Comparison of ENCODE assay signal across 1 cellular context in the genomic region with DNA sequence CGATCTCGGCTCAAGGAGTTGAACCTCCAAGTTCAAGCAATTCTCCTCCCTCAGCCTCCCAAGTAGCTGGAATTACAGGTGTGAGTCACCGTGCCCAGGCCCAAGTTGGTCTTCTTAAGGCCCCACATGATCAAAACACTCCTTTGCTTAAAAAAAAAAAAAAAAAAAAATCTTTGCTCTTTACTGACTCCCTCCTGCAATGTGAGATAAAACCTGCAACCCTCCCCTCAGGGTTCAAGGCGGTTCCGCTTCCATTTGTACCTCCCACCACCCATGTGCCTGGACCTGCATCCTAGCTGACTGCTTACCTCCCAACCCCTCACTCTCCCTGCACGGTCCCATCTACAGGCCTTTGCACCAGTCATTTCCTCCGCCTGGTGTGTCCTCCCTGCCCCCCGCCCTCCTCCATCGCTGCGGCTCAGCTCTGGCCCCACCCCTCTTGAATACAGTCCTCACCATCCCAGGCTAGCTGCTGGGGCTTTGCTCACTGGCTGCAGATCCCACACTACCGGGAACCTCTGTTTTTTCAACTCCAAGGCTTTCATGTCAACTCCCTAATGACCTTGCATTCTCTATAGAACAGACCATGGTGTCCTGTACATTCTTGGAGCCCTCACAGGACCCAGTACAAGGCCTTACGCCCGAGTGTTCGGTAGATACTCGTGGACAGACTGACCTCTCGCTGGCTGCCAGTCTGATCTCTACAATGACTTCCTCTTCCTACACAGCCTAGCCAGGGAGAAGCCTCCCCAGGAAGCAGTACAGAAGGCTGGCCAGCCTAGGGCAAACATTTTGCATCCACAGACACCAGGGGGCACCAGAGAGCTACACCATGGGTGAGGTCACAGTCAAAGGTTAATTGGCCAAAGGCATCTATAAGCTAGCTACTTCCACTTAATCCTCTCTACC.
TF ChIP-seq lines count a peak whose summit lies in the region.

No MANE protein-coding gene starts in this region.

TF ChIP-seq in K562, 482 proteins besides CTCF, POLR2A, EP300 and RAD21 (continued from another document and continues in another):
- TF ChIP-seq, protein P1, sequence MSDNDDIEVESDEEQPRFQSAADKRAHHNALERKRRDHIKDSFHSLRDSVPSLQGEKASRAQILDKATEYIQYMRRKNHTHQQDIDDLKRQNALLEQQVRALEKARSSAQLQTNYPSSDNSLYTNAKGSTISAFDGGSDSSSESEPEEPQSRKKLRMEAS (CRISPR knock-in tag; IDR thresholded peaks at IDR 0.05) = peak; percentile 42; the same call in 1 of the 2 replicates
- TF ChIP-seq ZNF561 (CRISPR knock-in tag; conservative IDR thresholded peaks at IDR 0.05) = no peak
- no peak for TF ChIP-seq POLR2B (IDR thresholded peaks at IDR 0.05; ENCODE audit: low read depth, partially characterized antibody)
- no peak for TF ChIP-seq ZNF507 (tag; conservative IDR thresholded peaks at IDR 0.05)
- TF ChIP-seq, protein P2, sequence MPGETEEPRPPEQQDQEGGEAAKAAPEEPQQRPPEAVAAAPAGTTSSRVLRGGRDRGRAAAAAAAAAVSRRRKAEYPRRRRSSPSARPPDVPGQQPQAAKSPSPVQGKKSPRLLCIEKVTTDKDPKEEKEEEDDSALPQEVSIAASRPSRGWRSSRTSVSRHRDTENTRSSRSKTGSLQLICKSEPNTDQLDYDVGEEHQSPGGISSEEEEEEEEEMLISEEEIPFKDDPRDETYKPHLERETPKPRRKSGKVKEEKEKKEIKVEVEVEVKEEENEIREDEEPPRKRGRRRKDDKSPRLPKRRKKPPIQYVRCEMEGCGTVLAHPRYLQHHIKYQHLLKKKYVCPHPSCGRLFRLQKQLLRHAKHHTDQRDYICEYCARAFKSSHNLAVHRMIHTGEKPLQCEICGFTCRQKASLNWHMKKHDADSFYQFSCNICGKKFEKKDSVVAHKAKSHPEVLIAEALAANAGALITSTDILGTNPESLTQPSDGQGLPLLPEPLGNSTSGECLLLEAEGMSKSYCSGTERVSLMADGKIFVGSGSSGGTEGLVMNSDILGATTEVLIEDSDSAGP (CRISPR knock-in tag; IDR thresholded peaks at IDR 0.05) = no peak
- TF ChIP-seq, protein P3, sequence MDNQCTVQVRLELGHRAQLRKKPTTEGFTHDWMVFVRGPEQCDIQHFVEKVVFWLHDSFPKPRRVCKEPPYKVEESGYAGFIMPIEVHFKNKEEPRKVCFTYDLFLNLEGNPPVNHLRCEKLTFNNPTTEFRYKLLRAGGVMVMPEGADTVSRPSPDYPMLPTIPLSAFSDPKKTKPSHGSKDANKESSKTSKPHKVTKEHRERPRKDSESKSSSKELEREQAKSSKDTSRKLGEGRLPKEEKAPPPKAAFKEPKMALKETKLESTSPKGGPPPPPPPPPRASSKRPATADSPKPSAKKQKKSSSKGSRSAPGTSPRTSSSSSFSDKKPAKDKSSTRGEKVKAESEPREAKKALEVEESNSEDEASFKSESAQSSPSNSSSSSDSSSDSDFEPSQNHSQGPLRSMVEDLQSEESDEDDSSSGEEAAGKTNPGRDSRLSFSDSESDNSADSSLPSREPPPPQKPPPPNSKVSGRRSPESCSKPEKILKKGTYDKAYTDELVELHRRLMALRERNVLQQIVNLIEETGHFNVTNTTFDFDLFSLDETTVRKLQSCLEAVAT (IDR thresholded peaks at IDR 0.05) = no peak
- TF ChIP-seq KLF6 (CRISPR knock-in tag; IDR thresholded peaks at IDR 0.05; ENCODE audit: borderline replicate concordance) = no peak
- peak; percentile 80 for TF ChIP-seq JUND (IDR thresholded peaks at IDR 0.05; ENCODE audit: borderline replicate concordance, low read depth, low read length)
- TF ChIP-seq JUND (tag; IDR thresholded peaks at IDR 0.05; ENCODE audit: borderline replicate concordance, low read depth, low read length) = peak; percentile 71; the same call in 1 of the 3 replicates
- TF ChIP-seq FOSL1 (tag; conservative IDR thresholded peaks at IDR 0.05) = 0 out of 2 replicates have a peak, but pooled peaks have one; percentile 27
- TF ChIP-seq PML (IDR thresholded peaks at IDR 0.05; ENCODE audit: low read length) = no peak
- TF ChIP-seq, protein P4, sequence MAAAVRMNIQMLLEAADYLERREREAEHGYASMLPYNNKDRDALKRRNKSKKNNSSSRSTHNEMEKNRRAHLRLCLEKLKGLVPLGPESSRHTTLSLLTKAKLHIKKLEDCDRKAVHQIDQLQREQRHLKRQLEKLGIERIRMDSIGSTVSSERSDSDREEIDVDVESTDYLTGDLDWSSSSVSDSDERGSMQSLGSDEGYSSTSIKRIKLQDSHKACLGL (CRISPR knock-in tag; IDR thresholded peaks at IDR 0.05; ENCODE audit: borderline replicate concordance, poor library complexity, severe bottlenecking) = no peak
- TF ChIP-seq CXXC5 (CRISPR knock-in tag; IDR thresholded peaks at IDR 0.05) = peak; percentile 11; the same call in 1 of the 2 replicates
- no peak for TF ChIP-seq SAFB (IDR thresholded peaks at IDR 0.05; ENCODE audit: borderline replicate concordance, low read depth, low read length)
- TF ChIP-seq TBP (optimal IDR thresholded peaks at IDR 0.05; ENCODE audit: low read depth, low read length) = peak; percentile 28
- TF ChIP-seq ZNF717 (CRISPR knock-in tag; IDR thresholded peaks at IDR 0.05) = no peak
- no peak for TF ChIP-seq BRF1 (IDR thresholded peaks at IDR 0.05; ENCODE audit: borderline replicate concordance, extremely low read depth, insufficient read length)
- no peak for TF ChIP-seq ZBTB17 (CRISPR knock-in tag; IDR thresholded peaks at IDR 0.05)
- TF ChIP-seq, protein P5, sequence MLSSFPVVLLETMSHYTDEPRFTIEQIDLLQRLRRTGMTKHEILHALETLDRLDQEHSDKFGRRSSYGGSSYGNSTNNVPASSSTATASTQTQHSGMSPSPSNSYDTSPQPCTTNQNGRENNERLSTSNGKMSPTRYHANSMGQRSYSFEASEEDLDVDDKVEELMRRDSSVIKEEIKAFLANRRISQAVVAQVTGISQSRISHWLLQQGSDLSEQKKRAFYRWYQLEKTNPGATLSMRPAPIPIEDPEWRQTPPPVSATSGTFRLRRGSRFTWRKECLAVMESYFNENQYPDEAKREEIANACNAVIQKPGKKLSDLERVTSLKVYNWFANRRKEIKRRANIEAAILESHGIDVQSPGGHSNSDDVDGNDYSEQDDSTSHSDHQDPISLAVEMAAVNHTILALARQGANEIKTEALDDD (IDR thresholded peaks at IDR 0.05) = peak; percentile 57; the same call in 1 of the 2 replicates
- TF ChIP-seq ARHGAP35 (IDR thresholded peaks at IDR 0.05; ENCODE audit: partially characterized antibody) = no peak
- TF ChIP-seq RBM14 (IDR thresholded peaks at IDR 0.05; ENCODE audit: borderline replicate concordance, insufficient read depth, low read depth, low read length) = no peak
- TF ChIP-seq, protein P6, sequence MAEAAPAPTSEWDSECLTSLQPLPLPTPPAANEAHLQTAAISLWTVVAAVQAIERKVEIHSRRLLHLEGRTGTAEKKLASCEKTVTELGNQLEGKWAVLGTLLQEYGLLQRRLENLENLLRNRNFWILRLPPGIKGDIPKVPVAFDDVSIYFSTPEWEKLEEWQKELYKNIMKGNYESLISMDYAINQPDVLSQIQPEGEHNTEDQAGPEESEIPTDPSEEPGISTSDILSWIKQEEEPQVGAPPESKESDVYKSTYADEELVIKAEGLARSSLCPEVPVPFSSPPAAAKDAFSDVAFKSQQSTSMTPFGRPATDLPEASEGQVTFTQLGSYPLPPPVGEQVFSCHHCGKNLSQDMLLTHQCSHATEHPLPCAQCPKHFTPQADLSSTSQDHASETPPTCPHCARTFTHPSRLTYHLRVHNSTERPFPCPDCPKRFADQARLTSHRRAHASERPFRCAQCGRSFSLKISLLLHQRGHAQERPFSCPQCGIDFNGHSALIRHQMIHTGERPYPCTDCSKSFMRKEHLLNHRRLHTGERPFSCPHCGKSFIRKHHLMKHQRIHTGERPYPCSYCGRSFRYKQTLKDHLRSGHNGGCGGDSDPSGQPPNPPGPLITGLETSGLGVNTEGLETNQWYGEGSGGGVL (CRISPR knock-in tag; IDR thresholded peaks at IDR 0.05) = no peak
- TF ChIP-seq, protein P7, sequence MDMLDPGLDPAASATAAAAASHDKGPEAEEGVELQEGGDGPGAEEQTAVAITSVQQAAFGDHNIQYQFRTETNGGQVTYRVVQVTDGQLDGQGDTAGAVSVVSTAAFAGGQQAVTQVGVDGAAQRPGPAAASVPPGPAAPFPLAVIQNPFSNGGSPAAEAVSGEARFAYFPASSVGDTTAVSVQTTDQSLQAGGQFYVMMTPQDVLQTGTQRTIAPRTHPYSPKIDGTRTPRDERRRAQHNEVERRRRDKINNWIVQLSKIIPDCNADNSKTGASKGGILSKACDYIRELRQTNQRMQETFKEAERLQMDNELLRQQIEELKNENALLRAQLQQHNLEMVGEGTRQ (CRISPR knock-in tag; IDR thresholded peaks at IDR 0.05) = no peak
- TF ChIP-seq, protein P8, sequence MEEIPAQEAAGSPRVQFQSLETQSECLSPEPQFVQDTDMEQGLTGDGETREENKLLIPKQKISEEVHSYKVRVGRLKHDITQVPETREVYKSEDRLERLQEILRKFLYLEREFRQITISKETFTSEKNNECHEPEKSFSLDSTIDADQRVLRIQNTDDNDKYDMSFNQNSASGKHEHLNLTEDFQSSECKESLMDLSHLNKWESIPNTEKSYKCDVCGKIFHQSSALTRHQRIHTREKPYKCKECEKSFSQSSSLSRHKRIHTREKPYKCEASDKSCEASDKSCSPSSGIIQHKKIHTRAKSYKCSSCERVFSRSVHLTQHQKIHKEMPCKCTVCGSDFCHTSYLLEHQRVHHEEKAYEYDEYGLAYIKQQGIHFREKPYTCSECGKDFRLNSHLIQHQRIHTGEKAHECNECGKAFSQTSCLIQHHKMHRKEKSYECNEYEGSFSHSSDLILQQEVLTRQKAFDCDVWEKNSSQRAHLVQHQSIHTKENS (CRISPR knock-in tag; IDR thresholded peaks at IDR 0.05) = no peak
- TF ChIP-seq, protein P9, sequence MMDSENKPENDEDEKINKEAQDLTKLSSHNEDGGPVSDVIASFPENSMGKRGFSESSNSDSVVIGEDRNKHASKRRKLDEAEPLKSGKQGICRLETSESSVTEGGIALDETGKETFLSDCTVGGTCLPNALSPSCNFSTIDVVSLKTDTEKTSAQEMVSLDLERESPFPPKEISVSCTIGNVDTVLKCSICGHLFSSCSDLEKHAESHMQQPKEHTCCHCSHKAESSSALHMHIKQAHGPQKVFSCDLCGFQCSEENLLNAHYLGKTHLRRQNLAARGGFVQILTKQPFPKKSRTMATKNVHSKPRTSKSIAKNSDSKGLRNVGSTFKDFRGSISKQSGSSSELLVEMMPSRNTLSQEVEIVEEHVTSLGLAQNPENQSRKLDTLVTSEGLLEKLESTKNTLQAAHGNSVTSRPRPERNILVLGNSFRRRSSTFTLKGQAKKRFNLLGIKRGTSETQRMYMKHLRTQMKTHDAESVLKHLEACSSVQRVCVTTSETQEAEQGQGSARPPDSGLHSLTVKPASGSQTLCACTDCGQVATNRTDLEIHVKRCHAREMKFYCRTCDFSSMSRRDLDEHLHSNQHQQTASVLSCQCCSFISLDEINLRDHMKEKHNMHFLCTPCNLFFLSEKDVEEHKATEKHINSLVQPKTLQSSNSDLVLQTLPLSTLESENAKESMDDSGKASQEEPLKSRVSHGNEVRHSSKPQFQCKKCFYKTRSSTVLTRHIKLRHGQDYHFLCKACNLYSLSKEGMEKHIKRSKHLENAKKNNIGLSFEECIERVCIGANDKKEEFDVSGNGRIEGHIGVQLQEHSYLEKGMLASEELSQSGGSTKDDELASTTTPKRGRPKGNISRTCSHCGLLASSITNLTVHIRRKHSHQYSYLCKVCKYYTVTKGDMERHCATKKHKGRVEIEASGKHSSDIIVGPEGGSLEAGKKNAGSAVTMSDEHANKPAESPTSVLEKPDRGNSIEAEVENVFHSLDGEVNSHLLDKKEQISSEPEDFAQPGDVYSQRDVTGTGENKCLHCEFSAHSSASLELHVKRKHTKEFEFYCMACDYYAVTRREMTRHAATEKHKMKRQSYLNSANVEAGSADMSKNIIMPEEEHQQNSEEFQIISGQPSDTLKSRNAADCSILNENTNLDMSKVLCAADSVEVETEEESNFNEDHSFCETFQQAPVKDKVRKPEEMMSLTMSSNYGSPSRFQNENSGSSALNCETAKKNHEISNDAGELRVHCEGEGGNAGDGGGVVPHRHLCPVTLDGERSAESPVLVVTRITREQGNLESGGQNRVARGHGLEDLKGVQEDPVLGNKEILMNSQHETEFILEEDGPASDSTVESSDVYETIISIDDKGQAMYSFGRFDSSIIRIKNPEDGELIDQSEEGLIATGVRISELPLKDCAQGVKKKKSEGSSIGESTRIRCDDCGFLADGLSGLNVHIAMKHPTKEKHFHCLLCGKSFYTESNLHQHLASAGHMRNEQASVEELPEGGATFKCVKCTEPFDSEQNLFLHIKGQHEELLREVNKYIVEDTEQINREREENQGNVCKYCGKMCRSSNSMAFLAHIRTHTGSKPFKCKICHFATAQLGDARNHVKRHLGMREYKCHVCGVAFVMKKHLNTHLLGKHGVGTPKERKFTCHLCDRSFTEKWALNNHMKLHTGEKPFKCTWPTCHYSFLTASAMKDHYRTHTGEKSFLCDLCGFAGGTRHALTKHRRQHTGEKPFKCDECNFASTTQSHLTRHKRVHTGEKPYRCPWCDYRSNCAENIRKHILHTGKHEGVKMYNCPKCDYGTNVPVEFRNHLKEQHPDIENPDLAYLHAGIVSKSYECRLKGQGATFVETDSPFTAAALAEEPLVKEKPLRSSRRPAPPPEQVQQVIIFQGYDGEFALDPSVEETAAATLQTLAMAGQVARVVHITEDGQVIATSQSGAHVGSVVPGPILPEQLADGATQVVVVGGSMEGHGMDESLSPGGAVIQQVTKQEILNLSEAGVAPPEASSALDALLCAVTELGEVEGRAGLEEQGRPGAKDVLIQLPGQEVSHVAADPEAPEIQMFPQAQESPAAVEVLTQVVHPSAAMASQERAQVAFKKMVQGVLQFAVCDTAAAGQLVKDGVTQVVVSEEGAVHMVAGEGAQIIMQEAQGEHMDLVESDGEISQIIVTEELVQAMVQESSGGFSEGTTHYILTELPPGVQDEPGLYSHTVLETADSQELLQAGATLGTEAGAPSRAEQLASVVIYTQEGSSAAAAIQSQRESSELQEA (IDR thresholded peaks at IDR 0.05; ENCODE audit: low read depth) = no peak
- TF ChIP-seq ZFP1 (CRISPR knock-in tag; IDR thresholded peaks at IDR 0.05) = no peak
- TF ChIP-seq HDGF (IDR thresholded peaks at IDR 0.05) = no peak
- no peak for TF ChIP-seq NR2F6 (CRISPR knock-in tag; IDR thresholded peaks at IDR 0.05)
- no peak for TF ChIP-seq PURB (CRISPR knock-in tag; IDR thresholded peaks at IDR 0.05; ENCODE audit: low read depth)
- no peak for TF ChIP-seq ZNF436 (CRISPR knock-in tag; IDR thresholded peaks at IDR 0.05)
- TF ChIP-seq HCFC1 (IDR thresholded peaks at IDR 0.05; ENCODE audit: low read depth, low read length) = no peak
- TF ChIP-seq SMARCE1 (IDR thresholded peaks at IDR 0.05) = peak; percentile 27; the same call in 1 of the 2 replicates
- TF ChIP-seq KLF1 (tag; IDR thresholded peaks at IDR 0.05) = no peak
- no peak for TF ChIP-seq ZNF707 (CRISPR knock-in tag; conservative IDR thresholded peaks at IDR 0.05)
- TF ChIP-seq, protein P10, sequence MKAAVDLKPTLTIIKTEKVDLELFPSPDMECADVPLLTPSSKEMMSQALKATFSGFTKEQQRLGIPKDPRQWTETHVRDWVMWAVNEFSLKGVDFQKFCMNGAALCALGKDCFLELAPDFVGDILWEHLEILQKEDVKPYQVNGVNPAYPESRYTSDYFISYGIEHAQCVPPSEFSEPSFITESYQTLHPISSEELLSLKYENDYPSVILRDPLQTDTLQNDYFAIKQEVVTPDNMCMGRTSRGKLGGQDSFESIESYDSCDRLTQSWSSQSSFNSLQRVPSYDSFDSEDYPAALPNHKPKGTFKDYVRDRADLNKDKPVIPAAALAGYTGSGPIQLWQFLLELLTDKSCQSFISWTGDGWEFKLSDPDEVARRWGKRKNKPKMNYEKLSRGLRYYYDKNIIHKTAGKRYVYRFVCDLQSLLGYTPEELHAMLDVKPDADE (conservative IDR thresholded peaks at IDR 0.05; ENCODE audit: control insufficient read depth, low read depth, low read length) = no peak
- no peak for TF ChIP-seq PYGO2 (tag; IDR thresholded peaks at IDR 0.05)
- TF ChIP-seq XRCC3 (IDR thresholded peaks at IDR 0.05) = no peak
- TF ChIP-seq CEBPB (tag; IDR thresholded peaks at IDR 0.05) = no peak
- TF ChIP-seq HMGN3 (IDR thresholded peaks at IDR 0.05; ENCODE audit: borderline replicate concordance, extremely low read depth, insufficient read length, low read depth, low read length) = no peak
- TF ChIP-seq MTA3 (IDR thresholded peaks at IDR 0.05; ENCODE audit: borderline replicate concordance) = peak; percentile 36; the same call in 1 of the 2 replicates
